In genomic region chr1:159207774-159208459, GRCh38 we compare ENCODE assay signal across 18 cellular contexts. TPM values are rescaled to one million over a fixed set of nuclear protein-coding genes. Genes with fewer than 3 reads are reported as not detected.
A peak's percentile ranks its signal among the peaks of the same experiment; 100 is the strongest.
DNase-seq lines count a peak whose midpoint lies in the region; ATAC-seq and TF ChIP-seq lines count a peak whose summit lies in the region.
"Had no signal": no experiment of that assay in that cellular context is flagged by ENCODE, and none has a peak within 500 bp of the region (broad histone marks: within the 10 kb centered on the region; RNA-seq: fewer than 3 reads in every experiment).

No MANE protein-coding gene starts in this region.

- TF ChIP-seq CTCF in SK-N-SH (IDR thresholded peaks at IDR 0.05) (no peak), uterus (IDR thresholded peaks at IDR 0.05) (no peak)

- H3K36me3 ChIP-seq in SK-N-SH (replicated peaks in 1 of 2; ENCODE audit: control insufficient read depth in 1 of 2, insufficient read depth in 2 of 2, low read length in 1 of 2) (no peaks in the 10 kb centered on the region), iPS-15b (ENCODE audit: control insufficient read depth, insufficient read depth, low read length) (no peaks in the 10 kb centered on the region), uterus (no peaks in the 10 kb centered on the region)

- H3K79me2 ChIP-seq in SK-N-SH (ENCODE audit: insufficient read depth), result no peaks in the 10 kb centered on the region
- H3K79me2 ChIP-seq: parathyroid adenoma had no signal

- H3K4me3 ChIP-seq in SK-N-SH (ENCODE audit: low read depth in 2 of 2, low read length in 1 of 2), result no peak overlapping the region
- peak overlapping the region; percentile 49 for H3K4me3 ChIP-seq in iPS-15b (ENCODE audit: low read depth, low read length)
- peak overlapping the region in 1 of 2 donors; percentile 8 for H3K4me3 ChIP-seq in uterus

- 46% methylated on average over 11 of the region's 11 CpGs for whole genome bisulfite sequencing in SK-N-SH (ENCODE audit: low lambda C conversion rate)

- H3K27me3 ChIP-seq in SK-N-SH (ENCODE audit: insufficient read depth), result peaks cover 27% of the 10 kb centered on the region
- H3K27me3 ChIP-seq in iPS-15b (ENCODE audit: control insufficient read depth, insufficient read depth, low read length), result peaks cover 4% of the 10 kb centered on the region
- H3K27me3 ChIP-seq in uterus, result no peaks in the 10 kb centered on the region

- CTCF ChIA-PET in SK-N-SH (lab: Yijun Ruan, JAX), result interaction anchor here (0.8 to 26.8 kb wide), 5 partner anchors 11 to 683 kb away, joined by 3 to 660 read pairs (median 33); partner anchors contain the start of gene CADM3

- H3K9me3 ChIP-seq in SK-N-SH, result no peaks in the 10 kb centered on the region
- H3K9me3 ChIP-seq in iPS-15b (ENCODE audit: control insufficient read depth, insufficient read depth, low read length), result no peaks in the 10 kb centered on the region
- H3K9me3 ChIP-seq in uterus, result no peaks in the 10 kb centered on the region

- no peaks in the 10 kb centered on the region for H4K20me1 ChIP-seq in SK-N-SH (ENCODE audit: insufficient read depth)

- no peaks in the 10 kb centered on the region for H3K9me2 ChIP-seq in SK-N-SH

- no peak for TF ChIP-seq EP300 in SK-N-SH (IDR thresholded peaks at IDR 0.05; ENCODE audit: borderline replicate concordance in 1 of 2, low read depth in 1 of 2, low read length in 1 of 2)

- in situ Hi-C loops in KBM-7 (cut with MboI; ENCODE audit: low pct_unique_long_range_greater_than_20kb, low sequenced_read_pairs), result no loop called here

- intact Hi-C loops in uterus (cut with DNase I; ENCODE audit: low total_unique reads), result no loop called here

- H3K4me1 ChIP-seq in SK-N-SH (ENCODE audit: control insufficient read depth in 1 of 2, insufficient read depth in 2 of 2, low read depth in 1 of 2, low read length in 1 of 2) (no peaks in the 10 kb centered on the region; a peak in 1 of 4 replicates), iPS-15b (ENCODE audit: control insufficient read depth, insufficient read depth, low read length) (peaks cover 5% of the 10 kb centered on the region), uterus (no peaks in the 10 kb centered on the region)
- H3K4me1 ChIP-seq: parathyroid adenoma had no signal

- H3K27ac ChIP-seq in SK-N-SH (ENCODE audit: low read depth in 2 of 2, low read length in 1 of 2), result no peak overlapping the region
- H3K27ac ChIP-seq in uterus, result no peak overlapping the region
- H3K27ac ChIP-seq: KMS-11, parathyroid adenoma had no signal

- no peak overlapping the region for H3K9ac ChIP-seq in SK-N-SH
- no peak overlapping the region for H3K9ac ChIP-seq in iPS-15b (ENCODE audit: low read depth, low read length)
- H3K9ac ChIP-seq: KMS-11, parathyroid adenoma had no signal

- POLR2A ChIA-PET in SK-N-SH (lab: Yijun Ruan, JAX), result no interaction called here

- no peak overlapping the region for H2AFZ ChIP-seq in SK-N-SH (ENCODE audit: low read depth)
- H2AFZ ChIP-seq: parathyroid adenoma had no signal

- no peak for TF ChIP-seq RAD21 in SK-N-SH (IDR thresholded peaks at IDR 0.05; ENCODE audit: low read length)

- no peaks in the 10 kb centered on the region for H3F3A ChIP-seq in SK-N-SH (replicated peaks; ENCODE audit: insufficient read depth)

- no peak overlapping the region for H3K4me2 ChIP-seq in SK-N-SH
- H3K4me2 ChIP-seq: KMS-11 had no signal

- TF ChIP-seq POLR2A in uterus (IDR thresholded peaks at IDR 0.05), result no peak

- ATAC-seq in SK-N-SH treated with all-trans-retinoic acid at 6 μM for 48 hours, result no peak
- ATAC-seq: activated CD8-positive, alpha-beta memory T cell treated with anti-CD3 and anti-CD28 coated beads, Interleukin-2, amount 10 ng/mL, durations not matched to agents 7 days and 5 days; PC-3 had no signal

- DNase-seq in SK-N-SH (no peak), amniotic epithelial cell (ENCODE audit: low read depth) (peak; percentile 79), superior temporal gyrus (ENCODE audit: extremely low spot score) (peak; percentile 65), KBM-7 (no peak), uterus (no peak)
- DNase-seq in activated CD8-positive, alpha-beta memory T cell treated with anti-CD3 and anti-CD28 coated beads for 24 hours, result no peak
- DNase-seq: activated CD8-positive, alpha-beta memory T cell treated with anti-CD3 and anti-CD28 coated beads, Interleukin-2, amount 10 ng/mL, durations not matched to agents 7 days and 5 days; activated naive CD4-positive, alpha-beta T cell; NCI-H446; PC-3; SW 1271 had no signal

TF ChIP-seq in SK-N-SH, 30 proteins besides CTCF, POLR2A, EP300 and RAD21 (continues in another document):
- TF ChIP-seq, protein P1, sequence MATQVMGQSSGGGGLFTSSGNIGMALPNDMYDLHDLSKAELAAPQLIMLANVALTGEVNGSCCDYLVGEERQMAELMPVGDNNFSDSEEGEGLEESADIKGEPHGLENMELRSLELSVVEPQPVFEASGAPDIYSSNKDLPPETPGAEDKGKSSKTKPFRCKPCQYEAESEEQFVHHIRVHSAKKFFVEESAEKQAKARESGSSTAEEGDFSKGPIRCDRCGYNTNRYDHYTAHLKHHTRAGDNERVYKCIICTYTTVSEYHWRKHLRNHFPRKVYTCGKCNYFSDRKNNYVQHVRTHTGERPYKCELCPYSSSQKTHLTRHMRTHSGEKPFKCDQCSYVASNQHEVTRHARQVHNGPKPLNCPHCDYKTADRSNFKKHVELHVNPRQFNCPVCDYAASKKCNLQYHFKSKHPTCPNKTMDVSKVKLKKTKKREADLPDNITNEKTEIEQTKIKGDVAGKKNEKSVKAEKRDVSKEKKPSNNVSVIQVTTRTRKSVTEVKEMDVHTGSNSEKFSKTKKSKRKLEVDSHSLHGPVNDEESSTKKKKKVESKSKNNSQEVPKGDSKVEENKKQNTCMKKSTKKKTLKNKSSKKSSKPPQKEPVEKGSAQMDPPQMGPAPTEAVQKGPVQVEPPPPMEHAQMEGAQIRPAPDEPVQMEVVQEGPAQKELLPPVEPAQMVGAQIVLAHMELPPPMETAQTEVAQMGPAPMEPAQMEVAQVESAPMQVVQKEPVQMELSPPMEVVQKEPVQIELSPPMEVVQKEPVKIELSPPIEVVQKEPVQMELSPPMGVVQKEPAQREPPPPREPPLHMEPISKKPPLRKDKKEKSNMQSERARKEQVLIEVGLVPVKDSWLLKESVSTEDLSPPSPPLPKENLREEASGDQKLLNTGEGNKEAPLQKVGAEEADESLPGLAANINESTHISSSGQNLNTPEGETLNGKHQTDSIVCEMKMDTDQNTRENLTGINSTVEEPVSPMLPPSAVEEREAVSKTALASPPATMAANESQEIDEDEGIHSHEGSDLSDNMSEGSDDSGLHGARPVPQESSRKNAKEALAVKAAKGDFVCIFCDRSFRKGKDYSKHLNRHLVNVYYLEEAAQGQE (IDR thresholded peaks at IDR 0.05; ENCODE audit: low read depth, low read length), result peak; percentile 72; the same call in 1 of the 2 replicates
- TF ChIP-seq, protein P2, sequence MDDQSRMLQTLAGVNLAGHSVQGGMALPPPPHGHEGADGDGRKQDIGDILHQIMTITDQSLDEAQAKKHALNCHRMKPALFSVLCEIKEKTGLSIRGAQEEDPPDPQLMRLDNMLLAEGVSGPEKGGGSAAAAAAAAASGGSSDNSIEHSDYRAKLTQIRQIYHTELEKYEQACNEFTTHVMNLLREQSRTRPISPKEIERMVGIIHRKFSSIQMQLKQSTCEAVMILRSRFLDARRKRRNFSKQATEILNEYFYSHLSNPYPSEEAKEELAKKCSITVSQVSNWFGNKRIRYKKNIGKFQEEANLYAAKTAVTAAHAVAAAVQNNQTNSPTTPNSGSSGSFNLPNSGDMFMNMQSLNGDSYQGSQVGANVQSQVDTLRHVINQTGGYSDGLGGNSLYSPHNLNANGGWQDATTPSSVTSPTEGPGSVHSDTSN (IDR thresholded peaks at IDR 0.05), result no peak

TF ChIP-seq in SK-N-SH treated with all-trans-retinoic acid at 6 μM for 48 hours, 23 proteins besides CTCF, POLR2A, EP300 and RAD21:
- TF ChIP-seq ZNF8 (CRISPR knock-in tag; IDR thresholded peaks at IDR 0.05), result no peak
- TF ChIP-seq ESRRG (CRISPR knock-in tag; IDR thresholded peaks at IDR 0.05), result no peak
- TF ChIP-seq ZC3H10 (CRISPR knock-in tag; IDR thresholded peaks at IDR 0.05), result no peak
- no peak for TF ChIP-seq SNAI2 (CRISPR knock-in tag; IDR thresholded peaks at IDR 0.05)
- no peak for TF ChIP-seq OSR1 (CRISPR knock-in tag; IDR thresholded peaks at IDR 0.05)
- TF ChIP-seq BACH2 (CRISPR knock-in tag; IDR thresholded peaks at IDR 0.05; ENCODE audit: borderline replicate concordance), result no peak
- no peak for TF ChIP-seq GLIS3 (CRISPR knock-in tag; IDR thresholded peaks at IDR 0.05)
- no peak for TF ChIP-seq POU6F1 (CRISPR knock-in tag; IDR thresholded peaks at IDR 0.05; ENCODE audit: borderline replicate concordance, low read depth)

RNA-seq across cellular contexts. Expression of gene ACKR1, which starts 3.2 kb away (rescaled TPM):
- 0.02 TPM in 1 of 2 replicates, not detected in the other for polyA plus RNA-seq in SK-N-SH (2012; rRNA removed)
- 0.05 TPM in 1 of 2 replicates, not detected in the other for polyA plus RNA-seq in SK-N-SH (2012; cell fraction: cytosol; rRNA removed)
- 0.06 and 0.18 TPM in 2 replicates for polyA plus RNA-seq in SK-N-SH (2012; cell fraction: nucleus; rRNA removed)
- total RNA-seq in uterus, result 100 to 1,000 TPM in 3 of 4 donors, 10 to 100 TPM in 1; 10.4 to 478 (median 192) TPM
- total RNA-seq: A172; activated CD8-positive, alpha-beta memory T cell treated with anti-CD3 and anti-CD28 coated beads, Interleukin-2, amount 10 ng/mL, durations not matched to agents 7 days and 5 days; Daoy; mononuclear cell; PC-3 had no signal

RNA-seq across cellular contexts. Expression of gene CADM3, which starts 36.5 kb away (rescaled TPM):
- polyA plus RNA-seq in SK-N-SH (2012; rRNA removed), result 0.78 and 0.94 TPM in 2 replicates
- polyA plus RNA-seq in SK-N-SH (2012; cell fraction: cytosol; rRNA removed), result 0.41 and 0.75 TPM in 2 replicates
- polyA plus RNA-seq in SK-N-SH (2012; cell fraction: nucleus; rRNA removed), result 0.49 and 0.56 TPM in 2 replicates
- 1 to 10 TPM in 3 of 4 donors, not detected in 1; 2.7 to 8.8 (median 5.6) TPM for total RNA-seq in uterus
- total RNA-seq: activated CD8-positive, alpha-beta memory T cell treated with anti-CD3 and anti-CD28 coated beads, Interleukin-2, amount 10 ng/mL, durations not matched to agents 7 days and 5 days; PC-3 had no signal

Comparison
In these comparisons a context has a peak if more than half of its experiments do, and no peak if none do; other contexts are left out.
1. DNase-seq: peak in amniotic epithelial cell (single experiment) and superior temporal gyrus (single experiment); none in SK-N-SH (single experiment), KBM-7 (single experiment), activated CD8-positive, alpha-beta memory T cell treated with anti-CD3 and anti-CD28 coated beads for 24 hours (single experiment) and uterus (0 of 2).